ENCODE assay signal across 10 cellular contexts in the genomic region with DNA sequence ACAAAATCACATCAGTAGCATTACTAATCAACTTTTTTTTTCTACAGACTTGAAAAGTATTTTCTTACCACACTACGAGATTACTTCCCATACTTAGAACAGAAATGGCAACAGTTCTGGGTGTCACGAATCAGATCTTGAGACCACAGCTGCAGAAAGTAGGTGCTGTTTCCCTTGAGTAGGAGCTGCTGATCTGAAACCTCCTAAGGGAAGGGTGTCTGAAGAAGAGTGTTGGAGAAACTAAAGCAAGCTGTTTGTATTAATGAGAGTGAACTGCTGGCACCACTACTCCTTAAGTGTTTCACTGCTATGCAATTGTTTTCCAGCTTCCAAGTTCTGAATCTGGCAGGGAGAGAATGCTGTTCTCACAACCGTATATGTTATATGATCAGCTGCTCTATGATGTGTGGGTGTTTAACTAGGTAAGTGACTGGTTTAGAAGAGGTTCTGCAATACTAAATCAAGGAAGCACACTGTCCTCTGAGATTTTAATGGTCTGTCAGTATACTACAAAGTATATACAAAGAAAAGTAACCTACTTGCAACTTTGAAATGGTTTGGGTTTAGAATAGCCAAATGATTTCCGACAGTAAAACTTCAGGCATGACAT. TPM values are rescaled to one million over a fixed set of nuclear protein-coding genes. Genes with fewer than 3 reads are reported as not detected.
A peak's percentile ranks its signal among the peaks of the same experiment; 100 is the strongest.
DNase-seq lines count a peak whose midpoint lies in the region; ATAC-seq, FAIRE-seq and TF ChIP-seq lines count a peak whose summit lies in the region.
"Had no signal": no experiment of that assay in that cellular context is flagged by ENCODE, and none has a peak within 500 bp of the region (broad histone marks: within the 10 kb centered on the region; RNA-seq: fewer than 3 reads in every experiment).

No MANE protein-coding gene starts in this region.

- peak; percentile 95 for FAIRE-seq in GM18507 (lab: Jason Lieb, UNC)

- peaks cover 41% of the 10 kb centered on the region for H3K4me1 ChIP-seq in rectal smooth muscle tissue (ENCODE audit: control insufficient read depth, insufficient read depth, low read length)

- no peaks in the 10 kb centered on the region for H3K36me3 Mint-ChIP-seq in MCF 10A (ENCODE audit: insufficient read depth, unreplicated experiment)

- CTCF ChIA-PET in MCF 10A (lab: Yijun Ruan, JAX) = interaction anchor here (0.7 to 1.6 kb wide), 4 partner anchors 10 to 554 kb away, joined by 3 to 4 read pairs (median 4); no protein-coding TSS in a partner anchor

- POLR2A ChIA-PET in MCF 10A (lab: Yijun Ruan, JAX) = interaction anchor here (0.7 to 4.3 kb wide), 10 partner anchors 9 to 466 kb away, joined by 3 to 24 read pairs (median 6); partner anchors contain the start of genes ATP5MC1 and PHB1

- no peaks in the 10 kb centered on the region for H3K27me3 ChIP-seq in rectal smooth muscle tissue (ENCODE audit: control insufficient read depth, insufficient read depth, low read length)

- intact Hi-C loops in MCF 10A (cut with micrococcal nuclease) = no loop called here

- H3K36me3 ChIP-seq in rectal smooth muscle tissue (ENCODE audit: control insufficient read depth, insufficient read depth, low read length) = no peaks in the 10 kb centered on the region

- no peak for TF ChIP-seq CTCF in MCF 10A (IDR thresholded peaks at IDR 0.05; ENCODE audit: unreplicated experiment)

- H3K4me1 Mint-ChIP-seq in MCF 10A (ENCODE audit: insufficient read depth, unreplicated experiment) = peaks cover 38% of the 10 kb centered on the region

- H3K27me3 Mint-ChIP-seq in MCF 10A (ENCODE audit: insufficient read depth, unreplicated experiment) = no peaks in the 10 kb centered on the region

- H3K27ac ChIP-seq in rectal smooth muscle tissue (ENCODE audit: low read depth, low read length) = peak overlapping the region; percentile 48
- H3K27ac ChIP-seq: epithelial cell of prostate had no signal

- H3K4me3 Mint-ChIP-seq in MCF 10A (ENCODE audit: unreplicated experiment) = peak overlapping the region; percentile 86

- ATAC-seq in HG03432 (IDR thresholded peaks at IDR 0.05; ENCODE audit: unreplicated experiment) = no peak

- no TSS peak for BruUV-seq in MCF 10A (replicated peaks; lab: Mats Ljungman, UMichigan)

- DNase-seq in GM18507 (ENCODE audit: extremely low spot score, insufficient read length, low read depth) = no peak
- peak; percentile 61 for DNase-seq in Jurkat, Clone E6-1 (ENCODE audit: low read depth, low spot score)
- no peak for DNase-seq in MCF 10A (ENCODE audit: unreplicated experiment)
- DNase-seq in stimulated activated CD8-positive, alpha-beta memory T cell treated with anti-CD3 and anti-CD28 coated beads, Interleukin-4, amount 100 ng/mL, for 48 hours = no peak
- DNase-seq in NCI-H2029 (lab: John Stamatoyannopoulos, UW) = no peak
- DNase-seq: activated CD4-positive, alpha-beta T cell treated with anti-CD3 and anti-CD28 coated beads, Interleukin-2, amount 50 U/mL, for 48 hours; NCI-H524 treated with DMSO at 0.1 percent for 48 hours had no signal

- no peak overlapping the region for H3K4me3 ChIP-seq in Jurkat, Clone E6-1 (ENCODE audit: low read length)
- H3K4me3 ChIP-seq in rectal smooth muscle tissue (ENCODE audit: low read length) = no peak overlapping the region

- peak overlapping the region; percentile 69 for H3K27ac Mint-ChIP-seq in MCF 10A (ENCODE audit: low read depth, unreplicated experiment)

- H3K9me3 Mint-ChIP-seq in MCF 10A (ENCODE audit: unreplicated experiment) = no peaks in the 10 kb centered on the region

- H3K9ac ChIP-seq in rectal smooth muscle tissue (ENCODE audit: low read length) = no peak overlapping the region

RNA-seq across cellular contexts. Expression of gene ZNF652, which starts 3.3 kb away (rescaled TPM):
- polyA plus RNA-seq in Jurkat, Clone E6-1 (2012; ENCODE audit: insufficient read depth, insufficient read length) = 7.2 TPM
- total RNA-seq in MCF 10A (2022) = 18.8 and 19.6 TPM in 2 replicates

RNA-seq across cellular contexts. Expression of gene PHB1, which starts 55.9 kb away (rescaled TPM):
- 284 TPM for polyA plus RNA-seq in Jurkat, Clone E6-1 (2012; ENCODE audit: insufficient read depth, insufficient read length)
- total RNA-seq in MCF 10A (2022) = 122 and 134 TPM in 2 replicates
